In the genomic region with DNA sequence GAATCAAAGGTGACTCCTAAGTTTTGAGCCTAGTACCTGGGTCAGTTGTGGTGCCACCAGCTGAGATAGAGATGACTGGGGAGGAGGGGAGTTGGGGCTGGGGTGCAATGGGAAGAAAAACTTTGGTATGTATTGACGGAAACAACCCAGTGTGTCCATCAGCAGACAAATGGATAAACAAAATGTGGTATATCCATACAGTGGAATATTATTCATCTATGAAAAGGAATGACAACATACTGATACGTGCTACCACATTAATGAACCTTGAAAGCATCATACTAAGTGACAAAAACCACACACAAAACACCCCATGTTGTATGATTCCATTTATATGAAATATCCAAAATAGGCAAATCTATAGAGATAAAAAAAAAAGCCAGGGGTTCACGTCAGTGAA, we compare ENCODE assay signal across 4 cellular contexts.
TF ChIP-seq lines count a peak whose summit lies in the region.

No MANE protein-coding gene starts in this region.

TF ChIP-seq in SK-N-SH treated with all-trans-retinoic acid at 6 μM for 48 hours, 23 proteins besides CTCF, POLR2A, EP300 and RAD21:
- peak; percentile 95 for TF ChIP-seq ZNF8 (CRISPR knock-in tag; IDR thresholded peaks at IDR 0.05)
- TF ChIP-seq, protein P1, sequence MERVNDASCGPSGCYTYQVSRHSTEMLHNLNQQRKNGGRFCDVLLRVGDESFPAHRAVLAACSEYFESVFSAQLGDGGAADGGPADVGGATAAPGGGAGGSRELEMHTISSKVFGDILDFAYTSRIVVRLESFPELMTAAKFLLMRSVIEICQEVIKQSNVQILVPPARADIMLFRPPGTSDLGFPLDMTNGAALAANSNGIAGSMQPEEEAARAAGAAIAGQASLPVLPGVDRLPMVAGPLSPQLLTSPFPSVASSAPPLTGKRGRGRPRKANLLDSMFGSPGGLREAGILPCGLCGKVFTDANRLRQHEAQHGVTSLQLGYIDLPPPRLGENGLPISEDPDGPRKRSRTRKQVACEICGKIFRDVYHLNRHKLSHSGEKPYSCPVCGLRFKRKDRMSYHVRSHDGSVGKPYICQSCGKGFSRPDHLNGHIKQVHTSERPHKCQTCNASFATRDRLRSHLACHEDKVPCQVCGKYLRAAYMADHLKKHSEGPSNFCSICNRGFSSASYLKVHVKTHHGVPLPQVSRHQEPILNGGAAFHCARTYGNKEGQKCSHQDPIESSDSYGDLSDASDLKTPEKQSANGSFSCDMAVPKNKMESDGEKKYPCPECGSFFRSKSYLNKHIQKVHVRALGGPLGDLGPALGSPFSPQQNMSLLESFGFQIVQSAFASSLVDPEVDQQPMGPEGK (CRISPR knock-in tag; IDR thresholded peaks at IDR 0.05; ENCODE audit: borderline replicate concordance): no peak

TF ChIP-seq in SK-N-SH, 30 proteins besides CTCF, POLR2A, EP300 and RAD21:
- no peak for TF ChIP-seq FOXJ3 (CRISPR knock-in tag; IDR thresholded peaks at IDR 0.05)

TF ChIP-seq in HEK293, 187 proteins besides CTCF, POLR2A, EP300 and RAD21:
- TF ChIP-seq ZNF510 (tag by site-specific recombination; IDR thresholded peaks at IDR 0.05; ENCODE audit: insufficient replicate concordance) (no peak), ZNF302 (tag by site-specific recombination; IDR thresholded peaks at IDR 0.05; ENCODE audit: low read depth) (no peak), SETDB1 (IDR thresholded peaks at IDR 0.05; ENCODE audit: insufficient read length, low read length) (no peak), SCRT2 (tag by site-specific recombination; IDR thresholded peaks at IDR 0.05) (no peak), ZNF146 (tag by site-specific recombination; IDR thresholded peaks at IDR 0.05) (peak; percentile 41; the same call in 1 of the 2 replicates)
- TF ChIP-seq, protein P2, sequence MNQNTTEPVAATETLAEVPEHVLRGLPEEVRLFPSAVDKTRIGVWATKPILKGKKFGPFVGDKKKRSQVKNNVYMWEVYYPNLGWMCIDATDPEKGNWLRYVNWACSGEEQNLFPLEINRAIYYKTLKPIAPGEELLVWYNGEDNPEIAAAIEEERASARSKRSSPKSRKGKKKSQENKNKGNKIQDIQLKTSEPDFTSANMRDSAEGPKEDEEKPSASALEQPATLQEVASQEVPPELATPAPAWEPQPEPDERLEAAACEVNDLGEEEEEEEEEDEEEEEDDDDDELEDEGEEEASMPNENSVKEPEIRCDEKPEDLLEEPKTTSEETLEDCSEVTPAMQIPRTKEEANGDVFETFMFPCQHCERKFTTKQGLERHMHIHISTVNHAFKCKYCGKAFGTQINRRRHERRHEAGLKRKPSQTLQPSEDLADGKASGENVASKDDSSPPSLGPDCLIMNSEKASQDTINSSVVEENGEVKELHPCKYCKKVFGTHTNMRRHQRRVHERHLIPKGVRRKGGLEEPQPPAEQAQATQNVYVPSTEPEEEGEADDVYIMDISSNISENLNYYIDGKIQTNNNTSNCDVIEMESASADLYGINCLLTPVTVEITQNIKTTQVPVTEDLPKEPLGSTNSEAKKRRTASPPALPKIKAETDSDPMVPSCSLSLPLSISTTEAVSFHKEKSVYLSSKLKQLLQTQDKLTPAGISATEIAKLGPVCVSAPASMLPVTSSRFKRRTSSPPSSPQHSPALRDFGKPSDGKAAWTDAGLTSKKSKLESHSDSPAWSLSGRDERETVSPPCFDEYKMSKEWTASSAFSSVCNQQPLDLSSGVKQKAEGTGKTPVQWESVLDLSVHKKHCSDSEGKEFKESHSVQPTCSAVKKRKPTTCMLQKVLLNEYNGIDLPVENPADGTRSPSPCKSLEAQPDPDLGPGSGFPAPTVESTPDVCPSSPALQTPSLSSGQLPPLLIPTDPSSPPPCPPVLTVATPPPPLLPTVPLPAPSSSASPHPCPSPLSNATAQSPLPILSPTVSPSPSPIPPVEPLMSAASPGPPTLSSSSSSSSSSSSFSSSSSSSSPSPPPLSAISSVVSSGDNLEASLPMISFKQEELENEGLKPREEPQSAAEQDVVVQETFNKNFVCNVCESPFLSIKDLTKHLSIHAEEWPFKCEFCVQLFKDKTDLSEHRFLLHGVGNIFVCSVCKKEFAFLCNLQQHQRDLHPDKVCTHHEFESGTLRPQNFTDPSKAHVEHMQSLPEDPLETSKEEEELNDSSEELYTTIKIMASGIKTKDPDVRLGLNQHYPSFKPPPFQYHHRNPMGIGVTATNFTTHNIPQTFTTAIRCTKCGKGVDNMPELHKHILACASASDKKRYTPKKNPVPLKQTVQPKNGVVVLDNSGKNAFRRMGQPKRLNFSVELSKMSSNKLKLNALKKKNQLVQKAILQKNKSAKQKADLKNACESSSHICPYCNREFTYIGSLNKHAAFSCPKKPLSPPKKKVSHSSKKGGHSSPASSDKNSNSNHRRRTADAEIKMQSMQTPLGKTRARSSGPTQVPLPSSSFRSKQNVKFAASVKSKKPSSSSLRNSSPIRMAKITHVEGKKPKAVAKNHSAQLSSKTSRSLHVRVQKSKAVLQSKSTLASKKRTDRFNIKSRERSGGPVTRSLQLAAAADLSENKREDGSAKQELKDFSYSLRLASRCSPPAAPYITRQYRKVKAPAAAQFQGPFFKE (tag by site-specific recombination; IDR thresholded peaks at IDR 0.05; ENCODE audit: borderline replicate concordance): no peak

TF ChIP-seq in K562, 482 proteins besides CTCF, POLR2A, EP300 and RAD21:
- TF ChIP-seq RBBP5 (IDR thresholded peaks at IDR 0.05; ENCODE audit: borderline replicate concordance, insufficient read depth, low read length, poor library complexity, severe bottlenecking) (no peak), TEAD2 (tag; IDR thresholded peaks at IDR 0.05) (no peak), ZNF146 (CRISPR knock-in tag; IDR thresholded peaks at IDR 0.05; ENCODE audit: unreplicated experiment) (peak; percentile 37), STAG1 (CRISPR knock-in tag; IDR thresholded peaks at IDR 0.05; ENCODE audit: borderline replicate concordance) (no peak), TAF1 (IDR thresholded peaks at IDR 0.05; ENCODE audit: control insufficient read depth, extremely low read depth, insufficient read depth, low read length, severe bottlenecking) (no peak), THRAP3 (IDR thresholded peaks at IDR 0.05; ENCODE audit: borderline replicate concordance) (no peak), RBM25 (IDR thresholded peaks at IDR 0.05; ENCODE audit: low read depth, low read length, severe bottlenecking) (peak; percentile 28), ZBTB1 (CRISPR knock-in tag; IDR thresholded peaks at IDR 0.05; ENCODE audit: borderline replicate concordance, low read depth) (no peak)
- TF ChIP-seq, protein P3, sequence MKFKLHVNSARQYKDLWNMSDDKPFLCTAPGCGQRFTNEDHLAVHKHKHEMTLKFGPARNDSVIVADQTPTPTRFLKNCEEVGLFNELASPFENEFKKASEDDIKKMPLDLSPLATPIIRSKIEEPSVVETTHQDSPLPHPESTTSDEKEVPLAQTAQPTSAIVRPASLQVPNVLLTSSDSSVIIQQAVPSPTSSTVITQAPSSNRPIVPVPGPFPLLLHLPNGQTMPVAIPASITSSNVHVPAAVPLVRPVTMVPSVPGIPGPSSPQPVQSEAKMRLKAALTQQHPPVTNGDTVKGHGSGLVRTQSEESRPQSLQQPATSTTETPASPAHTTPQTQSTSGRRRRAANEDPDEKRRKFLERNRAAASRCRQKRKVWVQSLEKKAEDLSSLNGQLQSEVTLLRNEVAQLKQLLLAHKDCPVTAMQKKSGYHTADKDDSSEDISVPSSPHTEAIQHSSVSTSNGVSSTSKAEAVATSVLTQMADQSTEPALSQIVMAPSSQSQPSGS (CRISPR knock-in tag; IDR thresholded peaks at IDR 0.05): no peak
